ENCODE assay signal across 13 cellular contexts in the genomic region with DNA sequence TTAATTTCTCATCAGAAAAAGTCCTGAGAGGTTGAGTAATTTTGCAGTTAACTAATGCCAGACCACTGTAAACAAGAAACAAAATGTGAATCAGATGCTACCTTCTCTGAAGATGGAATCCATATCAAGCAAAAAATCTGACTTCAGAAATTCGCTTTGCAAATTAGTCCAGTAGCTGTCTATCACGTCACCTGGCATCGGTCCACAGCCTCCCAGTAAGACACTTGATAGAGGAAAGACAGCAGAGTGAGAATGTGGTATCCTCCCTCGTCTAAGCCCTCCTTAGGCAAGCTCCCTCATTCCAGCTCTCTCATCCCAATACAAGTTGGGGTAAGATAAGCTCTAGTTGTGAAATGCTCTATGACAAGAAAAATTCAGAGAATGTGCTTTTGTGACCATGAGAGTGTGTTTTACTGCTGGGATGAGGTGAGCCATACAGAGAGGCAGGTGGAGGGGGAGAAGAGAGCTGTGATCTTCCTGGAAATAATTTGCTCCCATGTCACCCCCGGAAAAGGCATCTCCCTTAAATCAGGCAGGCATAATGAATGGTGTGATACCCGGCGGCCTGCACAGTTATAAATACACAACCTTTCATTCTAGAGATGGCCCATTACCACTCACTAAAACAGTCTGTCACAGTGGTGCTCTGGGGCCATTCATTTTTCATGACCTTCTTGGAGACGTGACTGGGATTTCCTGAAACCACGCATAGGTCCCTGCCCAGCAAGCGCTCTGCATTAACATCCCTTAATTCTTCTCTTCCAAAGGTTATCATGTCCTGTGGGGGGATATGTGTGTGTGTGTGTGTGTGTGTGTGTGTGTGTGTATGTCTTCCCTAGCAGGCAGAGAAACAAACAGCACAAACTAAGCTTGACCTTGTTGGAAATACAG.
DNase-seq lines count a peak whose midpoint lies in the region; ATAC-seq, FAIRE-seq and TF ChIP-seq lines count a peak whose summit lies in the region.
"Had no signal": no experiment of that assay in that cellular context is flagged by ENCODE, and none has a peak within 500 bp of the region (broad histone marks: within the 10 kb centered on the region; RNA-seq: fewer than 3 reads in every experiment).

No MANE protein-coding gene starts in this region.

- H3K27me3 Mint-ChIP-seq in astrocyte (ENCODE audit: low read depth, unreplicated experiment), result no peaks in the 10 kb centered on the region
- H3K27me3 Mint-ChIP-seq: CD4-positive, alpha-beta memory T cell had no signal

- no peak for TF ChIP-seq POLR2A in H54 (IDR thresholded peaks at IDR 0.05; ENCODE audit: low read depth, low read length)
- TF ChIP-seq POLR2A in transverse colon (IDR thresholded peaks at IDR 0.05), result no peak

- TF ChIP-seq CTCF in astrocyte (IDR thresholded peaks at IDR 0.05; ENCODE audit: insufficient read depth, low read depth, low read length), result no peak
- no peak for TF ChIP-seq CTCF in transverse colon (IDR thresholded peaks at IDR 0.05)

- H3K4me1 Mint-ChIP-seq in astrocyte (ENCODE audit: low read depth, unreplicated experiment), result peaks cover 19% of the 10 kb centered on the region
- H3K4me1 Mint-ChIP-seq: IgD-negative memory B cell had no signal

- no peaks in the 10 kb centered on the region for H4K20me1 ChIP-seq in astrocyte (ENCODE audit: insufficient read depth, low read length)

- H3K9ac ChIP-seq in astrocyte (ENCODE audit: low read length), result no peak overlapping the region

- H3K9me3 Mint-ChIP-seq in astrocyte (ENCODE audit: unreplicated experiment), result no peaks in the 10 kb centered on the region
- H3K9me3 Mint-ChIP-seq: IgD-negative memory B cell had no signal

- H3K79me2 ChIP-seq in astrocyte (ENCODE audit: insufficient read depth, low read length), result no peaks in the 10 kb centered on the region

- no peak overlapping the region for H2AFZ ChIP-seq in astrocyte (ENCODE audit: low read depth, low read length)

- WGBS in transverse colon (ENCODE audit: low coverage in 1 of 2), 2 donors, result 93 to 97% methylated on average over 5 to 10 of the region's 10 CpGs

- ATAC-seq in left lobe of liver, result peak; percentile 75

- intact Hi-C loops in transverse colon (cut with DNase I; ENCODE audit: low total_unique reads), result no loop called here

- H3K4me1 ChIP-seq in astrocyte (ENCODE audit: insufficient read depth, low read length) (peaks cover 25% of the 10 kb centered on the region), transverse colon (no peaks in the 10 kb centered on the region)

- no peaks in the 10 kb centered on the region for H3K36me3 ChIP-seq in astrocyte (ENCODE audit: insufficient read depth, low read length)
- no peaks in the 10 kb centered on the region for H3K36me3 ChIP-seq in transverse colon

- H3K27ac Mint-ChIP-seq in astrocyte (ENCODE audit: unreplicated experiment), result no peak overlapping the region
- H3K27ac Mint-ChIP-seq: IgD-negative memory B cell had no signal

- H3K4me3 ChIP-seq in astrocyte (ENCODE audit: insufficient read depth, low read depth, low read length) (no peak overlapping the region), transverse colon (no peak overlapping the region)

- no peaks in the 10 kb centered on the region for H3K36me3 Mint-ChIP-seq in astrocyte (ENCODE audit: low read depth, unreplicated experiment)
- H3K36me3 Mint-ChIP-seq: CD4-positive, alpha-beta memory T cell had no signal

- FAIRE-seq in H54 (lab: Jason Lieb, UNC) (peak; percentile 53), astrocyte (lab: Jason Lieb, UNC) (peak; percentile 85), frontal cortex (lab: Jason Lieb, UNC) (no peak)

- H3K27me3 ChIP-seq in astrocyte (ENCODE audit: insufficient read depth, low read length) (no peaks in the 10 kb centered on the region), transverse colon (no peaks in the 10 kb centered on the region)

- no peak overlapping the region for H3K4me2 ChIP-seq in astrocyte (ENCODE audit: low read length)

- in situ Hi-C loops in transverse colon (cut with MboI; ENCODE audit: low pct_ligation_motif_present in 1 of 4, low pct_unique_long_range_greater_than_20kb in 1 of 4, low sequenced_read_pairs in 3 of 4), result no loop called here

- H3K27ac ChIP-seq in astrocyte (ENCODE audit: low read depth, low read length) (peak overlapping the region; percentile 47), transverse colon (no peak overlapping the region)

- TF ChIP-seq EP300 in transverse colon (IDR thresholded peaks at IDR 0.05; ENCODE audit: low read depth), result no peak

- DNase-seq in A172 (ENCODE audit: low spot score) (peak; percentile 87), H54 (ENCODE audit: insufficient read length, low spot score) (no peak), astrocyte (ENCODE audit: low read depth) (peak; percentile 91), left lobe of liver (ENCODE audit: low spot score) (no peak), transverse colon (no peak), frontal cortex (ENCODE audit: low spot score in 2 of 2) (no peak), cerebellar nuclear complex (lab: John Stamatoyannopoulos, UW) (no peak), NCI-H526 treated with DMSO at 0.1 percent for 48 hours (lab: John Stamatoyannopoulos, UW) (no peak)
- DNase-seq: activated CD4-positive, CD25-positive, alpha-beta regulatory T cell treated with anti-CD3 and anti-CD28 coated beads, Interleukin-2, amount 50 U/mL, for 72 hours; CD4-positive, alpha-beta memory T cell; NK-92 treated with Interleukin-12 subunit alpha and Interleukin-12 subunit beta, amount 100 ng/mL, for 24 hours; stimulated activated naive CD4-positive, alpha-beta T cell had no signal

- no peak overlapping the region for H3K4me3 Mint-ChIP-seq in astrocyte (ENCODE audit: unreplicated experiment)
- H3K4me3 Mint-ChIP-seq: CD4-positive, alpha-beta memory T cell; IgD-negative memory B cell had no signal

- H3K9me3 ChIP-seq in astrocyte (ENCODE audit: insufficient read depth, low read depth, low read length) (no peaks in the 10 kb centered on the region), transverse colon (no peaks in the 10 kb centered on the region)

Comparison
In these comparisons a context has a peak if more than half of its experiments do, and no peak if none do; other contexts are left out.
1. DNase-seq: peak in A172 (single experiment) and astrocyte (single experiment); none in H54 (single experiment), left lobe of liver (single experiment), transverse colon (single experiment), frontal cortex (0 of 2), cerebellar nuclear complex (0 of 2) and NCI-H526 treated with DMSO at 0.1 percent for 48 hours (single experiment).